In genomic region chr7:44743750-44744149, GRCh38 we compare ENCODE assay signal across 16 cellular contexts.
"Had no signal": no experiment of that assay in that cellular context is flagged by ENCODE, and none has a peak within 500 bp of the region (broad histone marks: within the 10 kb centered on the region; RNA-seq: fewer than 3 reads in every experiment).

No MANE protein-coding gene starts in this region.

- H3K27me3 ChIP-seq: dorsolateral prefrontal cortex, heart left ventricle, neutrophil, upper lobe of right lung had no signal

- DNase-seq: activated CD4-positive, alpha-beta memory T cell treated with anti-CD3 and anti-CD28 coated beads for 36 hours; activated CD4-positive, CD25-positive, alpha-beta regulatory T cell treated with anti-CD3 and anti-CD28 coated beads, Interleukin-2, amount 50 U/mL, for 72 hours; activated gamma-delta T cell; activated T-cell treated with anti-CD3 and anti-CD28 coated beads, Interleukin-2, amount 50 U/mL, for 48 hours; dorsolateral prefrontal cortex; heart left ventricle; naive B cell; right cardiac atrium; stimulated activated CD4-positive, alpha-beta T cell treated with anti-CD3 and anti-CD28 coated beads, Interleukin-1b, Interleukin-23, amount 100 ng/mL, for 48 hours; upper lobe of right lung had no signal

- H3K36me3 ChIP-seq: heart left ventricle, neutrophil, upper lobe of right lung had no signal

- H3K36me3 Mint-ChIP-seq: activated CD4-positive, alpha-beta memory T cell treated with anti-CD3 and anti-CD28 coated beads for 36 hours; activated naive CD8-positive, alpha-beta T cell; naive B cell; stimulated activated memory B cell treated with anti-CD40 and anti-IgM and Interleukin-4, amounts not matched to agents 10 μg/mL and 1 μg/mL and 100 μg/mL, for 72 hours had no signal

- H3K4me1 ChIP-seq: upper lobe of right lung had no signal

- H3K9me3 ChIP-seq: heart left ventricle, neutrophil, upper lobe of right lung had no signal

- FAIRE-seq: endometrium, frontal cortex had no signal

- ATAC-seq: heart left ventricle; left lobe of liver; right cardiac atrium; stimulated activated memory B cell treated with anti-CD40 and anti-IgM and Interleukin-4, amounts not matched to agents 10 μg/mL and 1 μg/mL and 100 μg/mL, for 72 hours; upper lobe of right lung had no signal

- H3K27ac Mint-ChIP-seq: activated CD4-positive, alpha-beta memory T cell treated with anti-CD3 and anti-CD28 coated beads for 36 hours; activated naive CD8-positive, alpha-beta T cell; stimulated activated memory B cell treated with anti-CD40 and anti-IgM and Interleukin-4, amounts not matched to agents 10 μg/mL and 1 μg/mL and 100 μg/mL, for 72 hours had no signal

- H3K9me3 Mint-ChIP-seq: activated CD4-positive, alpha-beta memory T cell treated with anti-CD3 and anti-CD28 coated beads for 36 hours; naive B cell; stimulated activated memory B cell treated with anti-CD40 and anti-IgM and Interleukin-4, amounts not matched to agents 10 μg/mL and 1 μg/mL and 100 μg/mL, for 72 hours had no signal

- H3K27me3 Mint-ChIP-seq: activated CD4-positive, alpha-beta memory T cell treated with anti-CD3 and anti-CD28 coated beads for 36 hours; activated naive CD8-positive, alpha-beta T cell; naive B cell; stimulated activated memory B cell treated with anti-CD40 and anti-IgM and Interleukin-4, amounts not matched to agents 10 μg/mL and 1 μg/mL and 100 μg/mL, for 72 hours had no signal

- H3K4me3 Mint-ChIP-seq: activated CD4-positive, alpha-beta memory T cell treated with anti-CD3 and anti-CD28 coated beads for 36 hours; activated naive CD8-positive, alpha-beta T cell; stimulated activated memory B cell treated with anti-CD40 and anti-IgM and Interleukin-4, amounts not matched to agents 10 μg/mL and 1 μg/mL and 100 μg/mL, for 72 hours had no signal

- H3K4me3 ChIP-seq: dorsolateral prefrontal cortex, heart left ventricle, upper lobe of right lung had no signal

- H3K27ac ChIP-seq: dorsolateral prefrontal cortex, neutrophil, upper lobe of right lung had no signal
